22 cellular contexts compared by ENCODE assay signal in genomic region chr13:28476919-28477708, GRCh38. TPM values are rescaled to one million over a fixed set of nuclear protein-coding genes. Genes with fewer than 3 reads are reported as not detected.
A peak's percentile ranks its signal among the peaks of the same experiment; 100 is the strongest.
DNase-seq lines count a peak whose midpoint lies in the region; ATAC-seq, FAIRE-seq and TF ChIP-seq lines count a peak whose summit lies in the region.
"Had no signal": no experiment of that assay in that cellular context is flagged by ENCODE, and none has a peak within 500 bp of the region (broad histone marks: within the 10 kb centered on the region; RNA-seq: fewer than 3 reads in every experiment).

No MANE protein-coding gene starts in this region.

- peaks cover 3% of the 10 kb centered on the region for H3K4me1 Mint-ChIP-seq in activated CD4-positive, alpha-beta memory T cell treated with anti-CD3 and anti-CD28 coated beads, Interleukin-2, amount 10 ng/mL, durations not matched to agents 7 days and 5 days
- H3K4me1 Mint-ChIP-seq: CD4-positive, alpha-beta memory T cell had no signal

- peak; percentile 37 for ATAC-seq in GM12878
- no peak for ATAC-seq in HG02798 (IDR thresholded peaks at IDR 0.05; ENCODE audit: poor library complexity, unreplicated experiment)

- H3K27ac ChIP-seq in cardiac muscle cell: peak overlapping the region; percentile 12
- no peak overlapping the region for H3K27ac ChIP-seq in GM12878 (ENCODE audit: control insufficient read depth, insufficient read depth)
- peak overlapping the region; percentile 55 for H3K27ac ChIP-seq in mesodermal cell (ENCODE audit: low read depth, low read length, severe bottlenecking)
- no peak overlapping the region for H3K27ac ChIP-seq in transverse colon
- H3K27ac ChIP-seq: RWPE1 had no signal

- no peak for TF ChIP-seq POLR2A in GM12878 (IDR thresholded peaks at IDR 0.05; ENCODE audit: low read depth, low read length)
- no peak for TF ChIP-seq POLR2A in transverse colon (IDR thresholded peaks at IDR 0.05)

- H3K79me2 ChIP-seq in GM12878 (ENCODE audit: control insufficient read depth, insufficient read depth, low read length): no peaks in the 10 kb centered on the region

- DNase-seq in cardiac muscle cell (ENCODE audit: low read depth in 1 of 2, low spot score in 1 of 2) (no peak), cardiac septum (ENCODE audit: low spot score) (no peak), GM12878 (ENCODE audit: low read depth, low spot score) (no peak), transverse colon (no peak), urothelium cell line (ENCODE audit: low spot score) (no peak)
- no peak for DNase-seq in activated CD4-positive, alpha-beta memory T cell treated with anti-CD3 and anti-CD28 coated beads, Interleukin-2, amount 10 ng/mL, durations not matched to agents 7 days and 5 days
- DNase-seq: 8988T; CD4-positive, alpha-beta memory T cell; DND-41; GDM1; KG1; NCI-H1048; NCI-H1436 treated with DMSO at 0.1 percent for 48 hours; NCI-H2029 treated with DMSO at 0.1 percent for 48 hours; NCI-H2171 treated with DMSO at 0.1 percent for 48 hours had no signal

- H3K36me3 ChIP-seq in cardiac muscle cell (no peaks in the 10 kb centered on the region), GM12878 (ENCODE audit: control insufficient read depth in 2 of 2, insufficient read depth in 2 of 2, low read length in 1 of 2) (no peaks in the 10 kb centered on the region), mesodermal cell (ENCODE audit: control insufficient read depth, insufficient read depth, low read length) (peaks cover 31% of the 10 kb centered on the region), transverse colon (no peaks in the 10 kb centered on the region)
- H3K36me3 ChIP-seq: HAP-1 had no signal

- TF ChIP-seq RAD21 in GM12878 (IDR thresholded peaks at IDR 0.05; ENCODE audit: insufficient read depth, low read depth, low read length): no peak

- 38% methylated on average over 11 of the region's 11 CpGs for WGBS in GM12878 (ENCODE audit: insufficient coverage, insufficient replicate concordance, low lambda C conversion rate, missing lambda C conversion rate)
- WGBS in mesodermal cell (ENCODE audit: insufficient coverage in 2 of 2), 2 experiments: 91 to 95% methylated on average over 7 to 9 of the region's 11 CpGs
- WGBS in transverse colon (ENCODE audit: low coverage in 1 of 2), 2 donors: 43 to 55% methylated on average over 11 of the region's 11 CpGs

- peaks cover 14% of the 10 kb centered on the region for H3K27me3 Mint-ChIP-seq in activated CD4-positive, alpha-beta memory T cell treated with anti-CD3 and anti-CD28 coated beads, Interleukin-2, amount 10 ng/mL, durations not matched to agents 7 days and 5 days

- H3K4me2 ChIP-seq in GM12878 (ENCODE audit: control insufficient read depth, insufficient read depth): no peak overlapping the region

- RAD21 ChIA-PET in GM12878 (lab: Charles Lee; ENCODE audit: unreplicated experiment): interaction anchor here (0.6 kb wide), 2 partner anchors 10 to 68 kb away, joined by 3 read pairs; no protein-coding TSS in a partner anchor

- H3K27me3 ChIP-seq in cardiac muscle cell (no peaks in the 10 kb centered on the region), GM12878 (replicated peaks in 1 of 2; ENCODE audit: control insufficient read depth in 2 of 2, insufficient read depth in 2 of 2, low read length in 1 of 2) (no peaks in the 10 kb centered on the region; a peak in 1 of 4 replicates), transverse colon (peaks cover 13% of the 10 kb centered on the region)

- H3K9me3 ChIP-seq in cardiac muscle cell (ENCODE audit: low read depth) (no peaks in the 10 kb centered on the region), GM12878 (replicated peaks; ENCODE audit: control insufficient read depth, insufficient read depth, low read length) (no peaks in the 10 kb centered on the region), mesodermal cell (ENCODE audit: control insufficient read depth, low read length) (no peaks in the 10 kb centered on the region), transverse colon (no peaks in the 10 kb centered on the region)
- H3K9me3 ChIP-seq: HAP-1 had no signal

- no peak overlapping the region for H3K4me3 Mint-ChIP-seq in activated CD4-positive, alpha-beta memory T cell treated with anti-CD3 and anti-CD28 coated beads, Interleukin-2, amount 10 ng/mL, durations not matched to agents 7 days and 5 days
- H3K4me3 Mint-ChIP-seq: CD4-positive, alpha-beta memory T cell had no signal

- no TSS peak for BruUV-seq in GM12878 (replicated peaks; lab: Mats Ljungman, UMichigan)

- no peaks in the 10 kb centered on the region for H3K9me3 Mint-ChIP-seq in activated CD4-positive, alpha-beta memory T cell treated with anti-CD3 and anti-CD28 coated beads, Interleukin-2, amount 10 ng/mL, durations not matched to agents 7 days and 5 days

- H3K36me3 Mint-ChIP-seq in activated CD4-positive, alpha-beta memory T cell treated with anti-CD3 and anti-CD28 coated beads, Interleukin-2, amount 10 ng/mL, durations not matched to agents 7 days and 5 days (ENCODE audit: low read depth): no peaks in the 10 kb centered on the region
- H3K36me3 Mint-ChIP-seq: CD4-positive, alpha-beta memory T cell had no signal

- TF ChIP-seq CTCF in cardiac muscle cell (IDR thresholded peaks at IDR 0.05; ENCODE audit: low read depth, low read length) (no peak), GM12878 (IDR thresholded peaks at IDR 0.05 in 2 of 3, conservative IDR thresholded peaks at IDR 0.05 in 1 of 3; ENCODE audit: control insufficient read depth in 2 of 3, extremely low read depth in 1 of 3, insufficient read depth in 1 of 3, low read depth in 3 of 3, low read length in 3 of 3) (no peak), transverse colon (IDR thresholded peaks at IDR 0.05) (no peak)

- no peak overlapping the region for H3K9ac ChIP-seq in GM12878 (ENCODE audit: control insufficient read depth, insufficient read depth, low read length)

- intact Hi-C loops in cardiac septum (cut with DNase I) (no loop called here), GM12878 (cut with micrococcal nuclease; ENCODE audit: unreplicated experiment) (loop anchor here (10.0 kb wide), 1 partner anchor 152 kb away; no protein-coding TSS in a partner anchor), transverse colon (cut with DNase I; ENCODE audit: low total_unique reads) (no loop called here)

- no peak for FAIRE-seq in GM12878 (lab: Jason Lieb, UNC)
- no peak for FAIRE-seq in urothelium cell line (lab: Jason Lieb, UNC)
- FAIRE-seq: GM12891 had no signal

- TF ChIP-seq EP300 in GM12878 (IDR thresholded peaks at IDR 0.05; ENCODE audit: borderline replicate concordance in 1 of 2, control insufficient read depth in 1 of 2, low read depth in 2 of 2, low read length in 2 of 2) (no peak), transverse colon (IDR thresholded peaks at IDR 0.05; ENCODE audit: low read depth) (no peak)

- H4K20me1 ChIP-seq in GM12878 (ENCODE audit: control insufficient read depth, insufficient read depth): no peaks in the 10 kb centered on the region

- in situ Hi-C loops in GM12878 (cut with MboI): no loop called here
- in situ Hi-C loops in transverse colon (cut with MboI; ENCODE audit: low pct_ligation_motif_present in 1 of 4, low pct_unique_long_range_greater_than_20kb in 1 of 4, low sequenced_read_pairs in 3 of 4): no loop called here

- H2AFZ ChIP-seq in GM12878 (ENCODE audit: control insufficient read depth, low read depth, low read length): no peak overlapping the region

- no peak overlapping the region for H3K4me3 ChIP-seq in cardiac muscle cell
- no peak overlapping the region for H3K4me3 ChIP-seq in GM12878
- H3K4me3 ChIP-seq in mesodermal cell (ENCODE audit: extremely low read depth, insufficient read depth, low read length, poor library complexity, severe bottlenecking): no peak overlapping the region
- no peak overlapping the region for H3K4me3 ChIP-seq in transverse colon
- H3K4me3 ChIP-seq: HAP-1 had no signal

- POLR2A ChIA-PET in GM12878 (lab: Charles Lee): no interaction called here
- POLR2A ChIA-PET in activated CD4-positive, alpha-beta memory T cell treated with anti-CD3 and anti-CD28 coated beads, Interleukin-2, amount 10 ng/mL, durations not matched to agents 7 days and 5 days (lab: Charles Lee): no interaction called here

- CTCF ChIA-PET in GM12878 (lab: Yijun Ruan, JAX): interaction anchor here (0.6 kb wide), 1 partner anchor 424 kb away, joined by 3 read pairs; no protein-coding TSS in a partner anchor
- CTCF ChIA-PET in activated CD4-positive, alpha-beta memory T cell treated with anti-CD3 and anti-CD28 coated beads, Interleukin-2, amount 10 ng/mL, durations not matched to agents 7 days and 5 days (lab: Charles Lee): no interaction called here

- H3K4me1 ChIP-seq in cardiac muscle cell (ENCODE audit: low read depth): peaks cover 31% of the 10 kb centered on the region
- no peaks in the 10 kb centered on the region for H3K4me1 ChIP-seq in GM12878 (ENCODE audit: control insufficient read depth, insufficient read depth, low read length)
- peaks cover 57% of the 10 kb centered on the region for H3K4me1 ChIP-seq in mesodermal cell (ENCODE audit: control insufficient read depth, insufficient read depth, low read length, poor library complexity, severe bottlenecking)
- H3K4me1 ChIP-seq in transverse colon: no peaks in the 10 kb centered on the region

- SMC1A ChIA-PET in GM12878 (lab: Charles Lee; ENCODE audit: uncharacterized antibody, unreplicated experiment): interaction anchor here (0.6 to 1.7 kb wide), 7 partner anchors 13 to 160 kb away, joined by 3 to 6 read pairs (median 3); no protein-coding TSS in a partner anchor

- no peak overlapping the region for H3K27ac Mint-ChIP-seq in activated CD4-positive, alpha-beta memory T cell treated with anti-CD3 and anti-CD28 coated beads, Interleukin-2, amount 10 ng/mL, durations not matched to agents 7 days and 5 days
- H3K27ac Mint-ChIP-seq: CD4-positive, alpha-beta memory T cell had no signal

RNA-seq across cellular contexts. Expression of gene FLT1, which starts 17.8 kb away (rescaled TPM):
- total RNA-seq in cardiac muscle cell (10.1 and 14.8 TPM in 2 replicates), cardiac septum (53.4 TPM), GM12878 (2014; rRNA removed) (0.68 and 1.2 TPM in 2 replicates), GM12878 (2014; rRNA removed; fragmentation: Illumina TruSeq; extraction: Trizol) (1.5 and 1.6 TPM in 2 replicates), GM12878 (2021) (0.87 and 1.2 TPM in 2 replicates), transverse colon (1 to 10 TPM; 2.6 to 8.4 (median 3.5) TPM)
- polyA plus RNA-seq in cardiac muscle cell (7.5 and 7.6 TPM in 2 replicates), GM12878 (2011; rRNA removed) (5.6 and 8.6 TPM in 2 replicates), GM12878 (2014; fragmentation: Illumina TruSeq; extraction: Trizol) (1.1 TPM in 2 replicates), GM12878 (2014; fragmentation: Nextera tagmentation; extraction: Ambion mirVana) (under 1 TPM; 0.55 to 0.60 TPM), GM12878 (2014; rRNA removed) (0.81 and 1.2 TPM in 2 replicates), GM12878 (2016; fragmentation: Nextera tagmentation; extraction: Ambion mirVana) (under 1 TPM; 0.82 to 0.87 TPM)
- 9.2 and 9.6 TPM in 2 replicates for total RNA-seq in GM12878 (2013; cell fraction: nucleolus; rRNA removed)
- polyA plus RNA-seq in GM12878 (2011; ENCODE audit: low read depth): 0.79 TPM
- 2.8 and 2.9 TPM in 2 replicates for polyA plus RNA-seq in GM12878 (2011; cell fraction: cytosol; rRNA removed)
- polyA plus RNA-seq in GM12878 (2011; cell fraction: nucleus; rRNA removed): 4.7 and 5.0 TPM in 2 replicates
- polyA plus RNA-seq in GM12878 (2012): 1.1 and 2.4 TPM in 2 replicates
- 7.6 and 13.3 TPM in 2 replicates for polyA minus RNA-seq in GM12878 (2011; rRNA and poly(A)+ RNA removed)
- polyA minus RNA-seq in GM12878 (2011; cell fraction: cytosol; rRNA and poly(A)+ RNA removed): 3.0 and 4.4 TPM in 2 replicates
- polyA minus RNA-seq in GM12878 (2011; cell fraction: nucleus; rRNA and poly(A)+ RNA removed): 4.4 and 5.3 TPM in 2 replicates
- polyA plus RNA-seq in mesodermal cell (2013, experiment 1 of 2): 534 TPM
- 463 TPM for polyA plus RNA-seq in mesodermal cell (2013, experiment 2 of 2)
- total RNA-seq in activated CD4-positive, alpha-beta memory T cell treated with anti-CD3 and anti-CD28 coated beads, Interleukin-2, amount 10 ng/mL, durations not matched to agents 7 days and 5 days: 1 to 10 TPM; 2.0 to 2.5 TPM
- total RNA-seq: MCF 10A, NCI-H460 had no signal

Comparison
In these comparisons a context has a peak if more than half of its experiments do, and no peak if none do; other contexts are left out.
1. H3K27ac ChIP-seq: peak in cardiac muscle cell (single experiment) and mesodermal cell (single experiment); none in GM12878 (single experiment) and transverse colon (0 of 4).